In the genomic region with DNA sequence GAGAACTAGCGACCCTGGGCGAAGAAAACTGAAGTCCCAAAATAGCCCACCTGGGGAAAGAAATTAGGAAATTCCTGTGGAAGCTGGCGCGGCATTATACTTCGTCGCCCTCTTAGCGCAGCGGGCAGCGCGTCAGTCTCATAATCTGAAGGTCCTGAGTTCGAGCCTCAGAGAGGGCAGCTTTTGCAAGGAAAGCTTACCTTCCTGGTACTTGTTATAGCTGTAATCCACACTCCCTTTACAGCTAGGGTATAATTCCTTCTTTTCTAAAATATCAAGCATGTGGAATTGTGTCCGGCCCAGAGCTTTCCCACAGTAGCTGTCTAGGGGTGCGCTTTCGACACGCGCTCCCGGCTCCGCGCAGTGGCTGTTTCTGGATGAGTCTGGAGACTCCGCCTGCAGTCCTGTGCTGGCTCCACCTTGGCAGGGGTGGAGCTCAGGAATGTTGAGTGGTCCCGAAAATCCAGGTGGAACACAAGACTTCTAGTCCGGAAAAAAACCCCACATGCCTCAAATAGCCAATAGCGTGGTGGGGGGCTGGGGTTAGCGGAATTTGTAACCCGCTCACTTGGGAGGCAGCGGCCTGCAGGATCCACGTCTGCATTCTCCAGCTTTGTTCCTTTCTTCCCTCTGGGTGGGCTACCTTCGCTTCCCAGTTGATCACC, we compare ENCODE assay signal across 1 cellular context.
TF ChIP-seq lines count a peak whose summit lies in the region.

No MANE protein-coding gene starts in this region.

TF ChIP-seq in HepG2, 621 proteins besides CTCF, POLR2A, EP300 and RAD21 (continued from another document):
- TF ChIP-seq HMGXB3 (CRISPR knock-in tag; IDR thresholded peaks at IDR 0.05; ENCODE audit: borderline replicate concordance) (no peak), HMGXB4 (CRISPR knock-in tag; IDR thresholded peaks at IDR 0.05; ENCODE audit: borderline replicate concordance in 1 of 2, low read depth in 1 of 2) (peak; percentile 68 to 85; a peak in 2 of 4 replicates), MAF1 (CRISPR knock-in tag; IDR thresholded peaks at IDR 0.05; ENCODE audit: borderline replicate concordance) (0 out of 2 replicates have a peak, but pooled peaks have one; percentile 52), ZBTB26 (CRISPR knock-in tag; IDR thresholded peaks at IDR 0.05; ENCODE audit: borderline replicate concordance) (peak; percentile 53; the same call in 1 of the 2 replicates), HNRNPUL1 (IDR thresholded peaks at IDR 0.05; ENCODE audit: low read depth, low read length) (no peak), FOXK1 (CRISPR knock-in tag; IDR thresholded peaks at IDR 0.05; ENCODE audit: borderline replicate concordance, low read depth) (no peak), ZHX1 (CRISPR knock-in tag; IDR thresholded peaks at IDR 0.05; ENCODE audit: low read depth) (no peak), YEATS4 (CRISPR knock-in tag; IDR thresholded peaks at IDR 0.05; ENCODE audit: borderline replicate concordance) (0 out of 2 replicates have a peak, but pooled peaks have one; percentile 25), ZNF232 (CRISPR knock-in tag; IDR thresholded peaks at IDR 0.05; ENCODE audit: borderline replicate concordance) (0 out of 2 replicates have a peak, but pooled peaks have one; percentile 28), PRDM4 (CRISPR knock-in tag; IDR thresholded peaks at IDR 0.05; ENCODE audit: borderline replicate concordance) (no peak), RBFOX2 (IDR thresholded peaks at IDR 0.05; ENCODE audit: low read depth, low read length) (no peak), NFRKB (IDR thresholded peaks at IDR 0.05) (no peak), MED1 (CRISPR knock-in tag; IDR thresholded peaks at IDR 0.05) (0 out of 2 replicates have a peak, but pooled peaks have one; percentile 34)
- TF ChIP-seq, protein P1, sequence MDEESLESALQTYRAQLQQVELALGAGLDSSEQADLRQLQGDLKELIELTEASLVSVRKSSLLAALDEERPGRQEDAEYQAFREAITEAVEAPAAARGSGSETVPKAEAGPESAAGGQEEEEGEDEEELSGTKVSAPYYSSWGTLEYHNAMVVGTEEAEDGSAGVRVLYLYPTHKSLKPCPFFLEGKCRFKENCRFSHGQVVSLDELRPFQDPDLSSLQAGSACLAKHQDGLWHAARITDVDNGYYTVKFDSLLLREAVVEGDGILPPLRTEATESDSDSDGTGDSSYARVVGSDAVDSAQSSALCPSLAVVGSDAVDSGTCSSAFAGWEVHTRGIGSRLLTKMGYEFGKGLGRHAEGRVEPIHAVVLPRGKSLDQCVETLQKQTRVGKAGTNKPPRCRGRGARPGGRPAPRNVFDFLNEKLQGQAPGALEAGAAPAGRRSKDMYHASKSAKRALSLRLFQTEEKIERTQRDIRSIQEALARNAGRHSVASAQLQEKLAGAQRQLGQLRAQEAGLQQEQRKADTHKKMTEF (CRISPR knock-in tag; IDR thresholded peaks at IDR 0.05): peak; percentile 17; the same call in 1 of the 2 replicates
- TF ChIP-seq, protein P2, sequence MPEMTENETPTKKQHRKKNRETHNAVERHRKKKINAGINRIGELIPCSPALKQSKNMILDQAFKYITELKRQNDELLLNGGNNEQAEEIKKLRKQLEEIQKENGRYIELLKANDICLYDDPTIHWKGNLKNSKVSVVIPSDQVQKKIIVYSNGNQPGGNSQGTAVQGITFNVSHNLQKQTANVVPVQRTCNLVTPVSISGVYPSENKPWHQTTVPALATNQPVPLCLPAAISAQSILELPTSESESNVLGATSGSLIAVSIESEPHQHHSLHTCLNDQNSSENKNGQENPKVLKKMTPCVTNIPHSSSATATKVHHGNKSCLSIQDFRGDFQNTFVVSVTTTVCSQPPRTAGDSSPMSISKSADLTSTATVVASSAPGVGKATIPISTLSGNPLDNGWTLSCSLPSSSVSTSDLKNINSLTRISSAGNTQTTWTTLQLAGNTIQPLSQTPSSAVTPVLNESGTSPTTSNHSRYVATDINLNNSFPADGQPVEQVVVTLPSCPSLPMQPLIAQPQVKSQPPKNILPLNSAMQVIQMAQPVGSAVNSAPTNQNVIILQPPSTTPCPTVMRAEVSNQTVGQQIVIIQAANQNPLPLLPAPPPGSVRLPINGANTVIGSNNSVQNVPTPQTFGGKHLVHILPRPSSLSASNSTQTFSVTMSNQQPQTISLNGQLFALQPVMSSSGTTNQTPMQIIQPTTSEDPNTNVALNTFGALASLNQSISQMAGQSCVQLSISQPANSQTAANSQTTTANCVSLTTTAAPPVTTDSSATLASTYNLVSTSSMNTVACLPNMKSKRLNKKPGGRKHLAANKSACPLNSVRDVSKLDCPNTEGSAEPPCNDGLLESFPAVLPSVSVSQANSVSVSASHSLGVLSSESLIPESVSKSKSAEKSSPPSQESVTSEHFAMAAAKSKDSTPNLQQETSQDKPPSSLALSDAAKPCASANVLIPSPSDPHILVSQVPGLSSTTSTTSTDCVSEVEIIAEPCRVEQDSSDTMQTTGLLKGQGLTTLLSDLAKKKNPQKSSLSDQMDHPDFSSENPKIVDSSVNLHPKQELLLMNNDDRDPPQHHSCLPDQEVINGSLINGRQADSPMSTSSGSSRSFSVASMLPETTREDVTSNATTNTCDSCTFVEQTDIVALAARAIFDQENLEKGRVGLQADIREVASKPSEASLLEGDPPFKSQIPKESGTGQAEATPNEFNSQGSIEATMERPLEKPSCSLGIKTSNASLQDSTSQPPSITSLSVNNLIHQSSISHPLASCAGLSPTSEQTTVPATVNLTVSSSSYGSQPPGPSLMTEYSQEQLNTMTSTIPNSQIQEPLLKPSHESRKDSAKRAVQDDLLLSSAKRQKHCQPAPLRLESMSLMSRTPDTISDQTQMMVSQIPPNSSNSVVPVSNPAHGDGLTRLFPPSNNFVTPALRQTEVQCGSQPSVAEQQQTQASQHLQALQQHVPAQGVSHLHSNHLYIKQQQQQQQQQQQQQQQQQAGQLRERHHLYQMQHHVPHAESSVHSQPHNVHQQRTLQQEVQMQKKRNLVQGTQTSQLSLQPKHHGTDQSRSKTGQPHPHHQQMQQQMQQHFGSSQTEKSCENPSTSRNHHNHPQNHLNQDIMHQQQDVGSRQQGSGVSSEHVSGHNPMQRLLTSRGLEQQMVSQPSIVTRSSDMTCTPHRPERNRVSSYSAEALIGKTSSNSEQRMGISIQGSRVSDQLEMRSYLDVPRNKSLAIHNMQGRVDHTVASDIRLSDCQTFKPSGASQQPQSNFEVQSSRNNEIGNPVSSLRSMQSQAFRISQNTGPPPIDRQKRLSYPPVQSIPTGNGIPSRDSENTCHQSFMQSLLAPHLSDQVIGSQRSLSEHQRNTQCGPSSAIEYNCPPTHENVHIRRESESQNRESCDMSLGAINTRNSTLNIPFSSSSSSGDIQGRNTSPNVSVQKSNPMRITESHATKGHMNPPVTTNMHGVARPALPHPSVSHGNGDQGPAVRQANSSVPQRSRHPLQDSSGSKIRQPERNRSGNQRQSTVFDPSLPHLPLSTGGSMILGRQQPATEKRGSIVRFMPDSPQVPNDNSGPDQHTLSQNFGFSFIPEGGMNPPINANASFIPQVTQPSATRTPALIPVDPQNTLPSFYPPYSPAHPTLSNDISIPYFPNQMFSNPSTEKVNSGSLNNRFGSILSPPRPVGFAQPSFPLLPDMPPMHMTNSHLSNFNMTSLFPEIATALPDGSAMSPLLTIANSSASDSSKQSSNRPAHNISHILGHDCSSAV (CRISPR knock-in tag; IDR thresholded peaks at IDR 0.05; ENCODE audit: borderline replicate concordance): no peak
TF ChIP-seq in HepG2: peak in this region for 11.
